Comparison of ENCODE assay signal across 11 cellular contexts in genomic region chr1:181092056-181092455, GRCh38. TPM values are rescaled to one million over a fixed set of nuclear protein-coding genes. Genes with fewer than 3 reads are reported as not detected.
DNase-seq lines count a peak whose midpoint lies in the region; ATAC-seq and TF ChIP-seq lines count a peak whose summit lies in the region.
"Had no signal": no experiment of that assay in that cellular context is flagged by ENCODE, and none has a peak within 500 bp of the region (broad histone marks: within the 10 kb centered on the region; RNA-seq: fewer than 3 reads in every experiment).

No MANE protein-coding gene starts in this region.

- BruUV-seq in Panc1 (replicated peaks; lab: Mats Ljungman, UMichigan): no TSS peak

- H3K27ac ChIP-seq in Panc1 (ENCODE audit: low read length): peak overlapping the region; percentile 91
- no peak overlapping the region for H3K27ac ChIP-seq in endodermal cell (ENCODE audit: low read depth, low read length)
- H3K27ac ChIP-seq in effector memory CD4-positive, alpha-beta T cell (ENCODE audit: insufficient read depth, low read length, poor library complexity, severe bottlenecking): no peak overlapping the region
- H3K27ac ChIP-seq: parathyroid adenoma had no signal

- DNase-seq in T-helper 2 cell treated with Interferon-gamma antibody and Interleukin-4, amounts not matched to agents 5 μg/mL and 100 μg/mL, for 36 hours (ENCODE audit: low spot score): no peak
- DNase-seq in T-helper 2 cell (no peak), Panc1 (ENCODE audit: low read depth, low spot score) (no peak), endodermal cell (no peak), cerebellar nuclear complex (lab: John Stamatoyannopoulos, UW) (no peak), NCI-H187 treated with DMSO at 0.1 percent for 48 hours (lab: John Stamatoyannopoulos, UW) (no peak)
- no peak for DNase-seq in effector memory CD4-positive, alpha-beta T cell
- DNase-seq: head of caudate nucleus, MV-4-11 had no signal

- H3K4me1 ChIP-seq in Panc1 (ENCODE audit: control insufficient read depth, insufficient read depth, low read length) (peaks cover 60% of the 10 kb centered on the region), endodermal cell (ENCODE audit: control insufficient read depth, insufficient read depth, low read length) (peaks cover 9% of the 10 kb centered on the region), skeletal muscle satellite cell (ENCODE audit: control insufficient read depth, insufficient read depth, low read length) (peaks cover 64% of the 10 kb centered on the region)
- peaks cover 11% of the 10 kb centered on the region for H3K4me1 ChIP-seq in effector memory CD4-positive, alpha-beta T cell (ENCODE audit: control insufficient read depth, insufficient read depth, low read length, poor library complexity, severe bottlenecking)
- H3K4me1 ChIP-seq: parathyroid adenoma had no signal

- POLR2A ChIA-PET in Panc1 (lab: Charles Lee): interaction anchor here (1.3 kb wide), 1 partner anchor 13 kb away, joined by 5 read pairs; no protein-coding TSS in a partner anchor

- no peak overlapping the region for H3K9ac ChIP-seq in endodermal cell (ENCODE audit: extremely low read depth, low read length, poor library complexity, severe bottlenecking)
- H3K9ac ChIP-seq in skeletal muscle satellite cell (ENCODE audit: low read depth, low read length): peak overlapping the region; percentile 92
- H3K9ac ChIP-seq: parathyroid adenoma had no signal

- H3K9me3 ChIP-seq in Panc1 (ENCODE audit: control insufficient read depth, insufficient read depth, low read depth, low read length) (no peaks in the 10 kb centered on the region), endodermal cell (ENCODE audit: control insufficient read depth, low read length) (no peaks in the 10 kb centered on the region), skeletal muscle satellite cell (replicated peaks; ENCODE audit: low read length) (no peaks in the 10 kb centered on the region)
- H3K9me3 ChIP-seq in effector memory CD4-positive, alpha-beta T cell (ENCODE audit: control insufficient read depth, low read length): no peaks in the 10 kb centered on the region

- H3K4me3 ChIP-seq in Panc1 (ENCODE audit: low read depth in 2 of 2, low read length in 2 of 2) (peak overlapping the region; percentile 80 to 94), endodermal cell (ENCODE audit: low read length) (peak overlapping the region; percentile 98), skeletal muscle satellite cell (ENCODE audit: low read length) (peak overlapping the region; percentile 85)
- H3K4me3 ChIP-seq in effector memory CD4-positive, alpha-beta T cell (ENCODE audit: insufficient read depth, low read depth, low read length, poor library complexity, severe bottlenecking): no peak overlapping the region

- peaks cover 47% of the 10 kb centered on the region for H3K4me1 Mint-ChIP-seq in T-helper 2 cell treated with Interferon-gamma antibody and Interleukin-4, amounts not matched to agents 5 μg/mL and 100 μg/mL, for 36 hours (ENCODE audit: low read depth)
- peaks cover 49% of the 10 kb centered on the region for H3K4me1 Mint-ChIP-seq in endodermal cell

- peak overlapping the region; percentile 13 for H3K27ac Mint-ChIP-seq in T-helper 2 cell treated with Interferon-gamma antibody and Interleukin-4, amounts not matched to agents 5 μg/mL and 100 μg/mL, for 36 hours
- no peak overlapping the region for H3K27ac Mint-ChIP-seq in endodermal cell

- CTCF ChIA-PET in Panc1 (lab: Charles Lee): no interaction called here

- H3K4me3 Mint-ChIP-seq in T-helper 2 cell treated with Interferon-gamma antibody and Interleukin-4, amounts not matched to agents 5 μg/mL and 100 μg/mL, for 36 hours: peak overlapping the region; percentile 100
- H3K4me3 Mint-ChIP-seq in endodermal cell: peak overlapping the region; percentile 93

- no peak for ATAC-seq in Panc1

- no peak for TF ChIP-seq CTCF in Panc1 (IDR thresholded peaks at IDR 0.05)
- TF ChIP-seq CTCF in endodermal cell (conservative IDR thresholded peaks at IDR 0.05): no peak

- H3K4me2 ChIP-seq in skeletal muscle satellite cell (ENCODE audit: low read length): peak overlapping the region; percentile 86

- peaks cover 50% of the 10 kb centered on the region for H3K36me3 Mint-ChIP-seq in T-helper 2 cell treated with Interferon-gamma antibody and Interleukin-4, amounts not matched to agents 5 μg/mL and 100 μg/mL, for 36 hours (ENCODE audit: low read depth)
- peaks cover 21% of the 10 kb centered on the region for H3K36me3 Mint-ChIP-seq in endodermal cell (ENCODE audit: low read depth)

- no peaks in the 10 kb centered on the region for H3K9me3 Mint-ChIP-seq in T-helper 2 cell treated with Interferon-gamma antibody and Interleukin-4, amounts not matched to agents 5 μg/mL and 100 μg/mL, for 36 hours
- H3K9me3 Mint-ChIP-seq in endodermal cell: no peaks in the 10 kb centered on the region

- peaks cover 15% of the 10 kb centered on the region for H3K36me3 ChIP-seq in Panc1 (ENCODE audit: control insufficient read depth, insufficient read depth, low read length)
- H3K36me3 ChIP-seq in endodermal cell (ENCODE audit: control insufficient read depth, insufficient read depth, low read length): peaks cover 28% of the 10 kb centered on the region
- H3K36me3 ChIP-seq in skeletal muscle satellite cell (ENCODE audit: insufficient read depth, low read length): peaks cover 38% of the 10 kb centered on the region
- H3K36me3 ChIP-seq in effector memory CD4-positive, alpha-beta T cell (ENCODE audit: control insufficient read depth, insufficient read depth, low read length): no peaks in the 10 kb centered on the region

- in situ Hi-C loops in Panc1 (cut with HindIII; ENCODE audit: low pct_unique_long_range_greater_than_20kb, low sequenced_read_pairs): no loop called here

- H3K27me3 ChIP-seq in Panc1 (ENCODE audit: control insufficient read depth, insufficient read depth, low read length) (no peaks in the 10 kb centered on the region), endodermal cell (ENCODE audit: control insufficient read depth, insufficient read depth, low read length, poor library complexity, severe bottlenecking) (no peaks in the 10 kb centered on the region), skeletal muscle satellite cell (ENCODE audit: control insufficient read depth, insufficient read depth, low read length) (no peaks in the 10 kb centered on the region)
- no peaks in the 10 kb centered on the region for H3K27me3 ChIP-seq in effector memory CD4-positive, alpha-beta T cell (replicated peaks; ENCODE audit: control insufficient read depth, insufficient read depth, low read length, poor library complexity, severe bottlenecking)

- WGBS in endodermal cell (ENCODE audit: insufficient coverage in 1 of 2, insufficient read length in 1 of 2), 2 experiments: 83 to 88% methylated on average over 2 of the region's 2 CpGs

- intact Hi-C loops in Panc1 (cut with micrococcal nuclease; ENCODE audit: unreplicated experiment): no loop called here

- peaks cover 2% of the 10 kb centered on the region for H3K27me3 Mint-ChIP-seq in T-helper 2 cell treated with Interferon-gamma antibody and Interleukin-4, amounts not matched to agents 5 μg/mL and 100 μg/mL, for 36 hours (ENCODE audit: low read depth)
- H3K27me3 Mint-ChIP-seq in endodermal cell (ENCODE audit: insufficient read depth): peaks cover 32% of the 10 kb centered on the region

RNA-seq across cellular contexts. Expression of gene IER5, which starts 3.6 kb away (rescaled TPM):
- total RNA-seq in Panc1 (2021; ENCODE audit: unreplicated experiment): 20.4 TPM
- polyA plus RNA-seq in Panc1 (2012; ENCODE audit: insufficient read length): 14.2 TPM
- total RNA-seq in endodermal cell: 10 to 100 TPM; 13.2 to 21.2 TPM
- polyA plus RNA-seq in endodermal cell (2013, experiment 1 of 2): 16.8 TPM
- 18.5 TPM for polyA plus RNA-seq in endodermal cell (2013, experiment 2 of 2)
- total RNA-seq in skeletal muscle satellite cell (2012; rRNA removed): 15.0 and 15.3 TPM in 2 replicates

RNA-seq across cellular contexts. Expression of gene MR1, which starts 58.3 kb away (rescaled TPM):
- 3.9 TPM for total RNA-seq in Panc1 (2021; ENCODE audit: unreplicated experiment)
- 2.2 TPM for polyA plus RNA-seq in Panc1 (2012; ENCODE audit: insufficient read length)
- total RNA-seq in endodermal cell: under 1 TPM; 0.22 to 0.35 TPM
- 0.32 TPM for polyA plus RNA-seq in endodermal cell (2013, experiment 1 of 2)
- 0.25 TPM for polyA plus RNA-seq in endodermal cell (2013, experiment 2 of 2)
- 9.8 and 13.7 TPM in 2 replicates for total RNA-seq in skeletal muscle satellite cell (2012; rRNA removed)
